15 cellular contexts compared by ENCODE assay signal in genomic region chr9:100477221-100477620, GRCh38. TPM values are rescaled to one million over a fixed set of nuclear protein-coding genes. Genes with fewer than 3 reads are reported as not detected.
DNase-seq lines count a peak whose midpoint lies in the region; TF ChIP-seq lines count a peak whose summit lies in the region.
"Had no signal": no experiment of that assay in that cellular context is flagged by ENCODE, and none has a peak within 500 bp of the region (broad histone marks: within the 10 kb centered on the region; RNA-seq: fewer than 3 reads in every experiment).

No MANE protein-coding gene starts in this region.

- DNase-seq in SK-N-MC (ENCODE audit: low read depth, low spot score) (no peak), fibroblast of peridontal ligament (ENCODE audit: extremely low read depth) (peak; percentile 29), nephron progenitor cell (no peak), sigmoid colon (no peak), RWPE1 (ENCODE audit: low spot score) (no peak)
- no peak for DNase-seq in activated T-cell treated with anti-CD3 and anti-CD28 coated beads, Interleukin-2, amount 50 U/mL, for 48 hours
- DNase-seq: ACHN; CD4-positive, alpha-beta memory T cell; DMS153; DMS79; GDM1; H9 had no signal

- H3K27ac Mint-ChIP-seq in nephron progenitor cell = no peak overlapping the region
- H3K27ac Mint-ChIP-seq: CD14-positive monocyte; CD4-positive, alpha-beta memory T cell had no signal

- H3K4me1 Mint-ChIP-seq in nephron progenitor cell = peaks cover 26% of the 10 kb centered on the region

- peaks cover 0 to 14% (median 13%) of the 10 kb centered on the region in 4 donors for H3K4me1 ChIP-seq in sigmoid colon

- H3K27me3 Mint-ChIP-seq in nephron progenitor cell (ENCODE audit: low read depth, poor library complexity) = no peaks in the 10 kb centered on the region

- CTCF ChIA-PET in RWPE1 (lab: Yijun Ruan, JAX) = no interaction called here

- no peak overlapping the region for H3K4me3 ChIP-seq in SK-N-MC
- H3K4me3 ChIP-seq in sigmoid colon = no peak overlapping the region
- H3K4me3 ChIP-seq: BLaER1 had no signal

- peaks cover 0 to 11% (median 8%) of the 10 kb centered on the region in 3 donors for H3K27me3 ChIP-seq in sigmoid colon
- H3K27me3 ChIP-seq: BLaER1 had no signal

- intact Hi-C loops in sigmoid colon (cut with DNase I) = no loop called here

- 0 out of 2 replicates have a peak, but pooled peaks cover 3% of the 10 kb centered on the region for H3K36me3 ChIP-seq in SK-N-MC (ENCODE audit: insufficient read depth, low read length)
- no peaks in the 10 kb centered on the region for H3K36me3 ChIP-seq in sigmoid colon

- TF ChIP-seq CTCF in nephron progenitor cell (IDR thresholded peaks at IDR 0.05) = no peak
- TF ChIP-seq CTCF in sigmoid colon (IDR thresholded peaks at IDR 0.05) = no peak
- TF ChIP-seq CTCF in RWPE1 (conservative IDR thresholded peaks at IDR 0.05; ENCODE audit: low read depth) = no peak

- no peak for TF ChIP-seq EP300 in sigmoid colon (IDR thresholded peaks at IDR 0.05)

- 95 to 96% methylated on average over 5 of the region's 5 CpGs for WGBS in sigmoid colon, 2 donors

- peak overlapping the region; percentile 21 for H3K4me3 Mint-ChIP-seq in nephron progenitor cell
- H3K4me3 Mint-ChIP-seq: CD14-positive monocyte; CD4-positive, alpha-beta memory T cell; H9 had no signal

- peaks cover 66% of the 10 kb centered on the region for H3K36me3 Mint-ChIP-seq in nephron progenitor cell (ENCODE audit: low read depth)

- H3K9me3 ChIP-seq in SK-N-MC (ENCODE audit: low read depth, low read length) = no peaks in the 10 kb centered on the region
- H3K9me3 ChIP-seq in sigmoid colon = no peaks in the 10 kb centered on the region

- no peak for TF ChIP-seq POLR2A in sigmoid colon (IDR thresholded peaks at IDR 0.05)

- POLR2A ChIA-PET in RWPE1 (lab: Yijun Ruan, JAX; ENCODE audit: low non-redundant PET) = no interaction called here

- H3K9me3 Mint-ChIP-seq in nephron progenitor cell = peaks cover 46% of the 10 kb centered on the region
- H3K9me3 Mint-ChIP-seq: H9 had no signal

- H3K27ac ChIP-seq in SK-N-MC = peak overlapping the region; percentile 19; the same call in 1 of the 2 replicates
- H3K27ac ChIP-seq in sigmoid colon = no peak overlapping the region
- no peak overlapping the region for H3K27ac ChIP-seq in RWPE1
- H3K27ac ChIP-seq: BLaER1, HL-60 had no signal

- H3K9ac ChIP-seq in SK-N-MC (ENCODE audit: insufficient read length) = no peak overlapping the region
- H3K9ac ChIP-seq: BLaER1 had no signal

RNA-seq across cellular contexts. Expression of gene TMEFF1, which starts 4.3 kb away (rescaled TPM):
- total RNA-seq in sigmoid colon = 1 to 10 TPM in 1 of 4 donors, under 1 TPM in 1, not detected in 2; 0.68 to 6.1 TPM
- under 1 TPM in 1 of 3 donors, not detected in 2; 0.16 TPM for polyA plus RNA-seq in sigmoid colon
- total RNA-seq: CD4-positive, alpha-beta memory T cell had no signal
- polyA plus RNA-seq: CD14-positive monocyte; CD4-positive, alpha-beta memory T cell had no signal

RNA-seq across cellular contexts. Expression of gene MSANTD3, which starts 50.3 kb away (rescaled TPM):
- total RNA-seq in sigmoid colon = 10 to 100 TPM; 25.2 to 41.8 (median 31.5) TPM
- 10 to 100 TPM in 1 of 3 donors, 1 to 10 TPM in 2; 9.2 to 18.0 (median 9.3) TPM for polyA plus RNA-seq in sigmoid colon
